ENCODE assay signal across 26 cellular contexts in genomic region chr1:117648015-117648414, GRCh38.
"Had no signal": no experiment of that assay in that cellular context is flagged by ENCODE, and none has a peak within 500 bp of the region (broad histone marks: within the 10 kb centered on the region; RNA-seq: fewer than 3 reads in every experiment).

No MANE protein-coding gene starts in this region.

- H3K4me3 Mint-ChIP-seq: dendritic cell treated with granulocyte-macrophage colony-stimulating factor and Interleukin-4, amounts not matched to agents 40 ng/mL and 50 ng/mL, for 4 days; effector memory CD8-positive, alpha-beta T cell; endodermal cell; mesothelial cell of epicardium; natural killer cell had no signal

- DNase-seq: colonic mucosa; cortex of kidney; effector CD8-positive, alpha-beta T cell; effector memory CD8-positive, alpha-beta T cell; endodermal cell; erythroblast; esophagus squamous epithelium; foreskin fibroblast; foreskin melanocyte; glutamatergic neuron; head of caudate nucleus; heart right ventricle; hippocampal formation; left cardiac atrium; left lung; left ventricle myocardium superior; lower lobe of right lung; naive thymus-derived CD4-positive, alpha-beta T cell; natural killer cell had no signal

- H3K9me3 Mint-ChIP-seq: dendritic cell treated with granulocyte-macrophage colony-stimulating factor and Interleukin-4, amounts not matched to agents 40 ng/mL and 50 ng/mL, for 4 days; effector memory CD8-positive, alpha-beta T cell; endodermal cell; mesothelial cell of epicardium; naive thymus-derived CD4-positive, alpha-beta T cell; natural killer cell had no signal

- H3K36me3 Mint-ChIP-seq: mesothelial cell of epicardium, natural killer cell had no signal

- H3K27ac Mint-ChIP-seq: dendritic cell treated with granulocyte-macrophage colony-stimulating factor and Interleukin-4, amounts not matched to agents 40 ng/mL and 50 ng/mL, for 4 days; endodermal cell; mesothelial cell of epicardium; natural killer cell had no signal

- ATAC-seq: effector memory CD8-positive, alpha-beta T cell; esophagus mucosa; gastrocnemius medialis; heart right ventricle; left cardiac atrium; left lung; left ventricle myocardium superior; lower lobe of right lung; naive thymus-derived CD4-positive, alpha-beta T cell; natural killer cell had no signal

- H3K27me3 Mint-ChIP-seq: effector memory CD8-positive, alpha-beta T cell had no signal

- FAIRE-seq: endometrium, islet of Langerhans, keratinocyte had no signal
